In the genomic region with DNA sequence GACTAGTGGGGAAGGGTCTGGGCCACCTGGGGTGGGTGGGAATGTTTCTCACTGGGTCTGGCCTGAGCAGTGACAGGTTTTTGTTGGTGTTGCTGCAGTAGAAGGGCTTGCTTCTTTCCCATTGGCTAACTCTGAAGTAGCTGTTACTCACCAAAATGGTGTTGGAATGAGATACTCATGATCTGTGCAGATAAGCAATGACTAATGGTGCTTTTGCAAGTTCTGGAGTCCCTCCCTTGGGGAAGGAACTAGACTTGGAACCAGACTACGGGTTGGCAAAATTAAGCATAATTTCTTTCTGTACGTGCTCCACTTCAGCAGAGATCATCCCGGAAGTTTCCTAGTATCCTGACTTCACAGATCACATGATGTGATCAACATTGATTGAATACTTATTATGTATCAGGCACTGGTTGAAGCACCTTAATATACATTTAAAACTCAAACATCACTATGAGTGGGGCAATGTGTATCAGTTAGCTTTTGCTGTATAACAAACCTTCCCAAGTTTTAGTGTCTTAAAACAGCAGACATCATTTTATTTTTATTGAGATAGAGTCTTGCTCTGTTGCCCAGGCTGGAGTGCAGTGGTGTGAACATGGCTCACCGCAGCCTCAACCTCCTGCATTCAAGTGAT, we compare ENCODE assay signal across 1 cellular context.
TF ChIP-seq lines count a peak whose summit lies in the region.

No MANE protein-coding gene starts in this region.

TF ChIP-seq in K562, 482 proteins besides CTCF, POLR2A, EP300 and RAD21 (continued from another document and continues in another):
- TF ChIP-seq, protein P1, sequence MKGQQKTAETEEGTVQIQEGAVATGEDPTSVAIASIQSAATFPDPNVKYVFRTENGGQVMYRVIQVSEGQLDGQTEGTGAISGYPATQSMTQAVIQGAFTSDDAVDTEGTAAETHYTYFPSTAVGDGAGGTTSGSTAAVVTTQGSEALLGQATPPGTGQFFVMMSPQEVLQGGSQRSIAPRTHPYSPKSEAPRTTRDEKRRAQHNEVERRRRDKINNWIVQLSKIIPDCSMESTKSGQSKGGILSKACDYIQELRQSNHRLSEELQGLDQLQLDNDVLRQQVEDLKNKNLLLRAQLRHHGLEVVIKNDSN (CRISPR knock-in tag; IDR thresholded peaks at IDR 0.05) = no peak
- TF ChIP-seq, protein P2, sequence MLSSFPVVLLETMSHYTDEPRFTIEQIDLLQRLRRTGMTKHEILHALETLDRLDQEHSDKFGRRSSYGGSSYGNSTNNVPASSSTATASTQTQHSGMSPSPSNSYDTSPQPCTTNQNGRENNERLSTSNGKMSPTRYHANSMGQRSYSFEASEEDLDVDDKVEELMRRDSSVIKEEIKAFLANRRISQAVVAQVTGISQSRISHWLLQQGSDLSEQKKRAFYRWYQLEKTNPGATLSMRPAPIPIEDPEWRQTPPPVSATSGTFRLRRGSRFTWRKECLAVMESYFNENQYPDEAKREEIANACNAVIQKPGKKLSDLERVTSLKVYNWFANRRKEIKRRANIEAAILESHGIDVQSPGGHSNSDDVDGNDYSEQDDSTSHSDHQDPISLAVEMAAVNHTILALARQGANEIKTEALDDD (IDR thresholded peaks at IDR 0.05) = peak; percentile 67; the same call in 1 of the 2 replicates
- TF ChIP-seq YY1 (IDR thresholded peaks at IDR 0.05; ENCODE audit: borderline replicate concordance in 1 of 3, control insufficient read depth in 1 of 3, extremely low read depth in 1 of 3, insufficient read depth in 3 of 3, insufficient read length in 1 of 3, insufficient replicate concordance in 2 of 3, low read depth in 1 of 3, low read length in 2 of 3) (peak in 1 of 3 experiments; percentile 57), ZNF717 (CRISPR knock-in tag; IDR thresholded peaks at IDR 0.05) (no peak), POLR3A (IDR thresholded peaks at IDR 0.05; ENCODE audit: borderline replicate concordance, extremely low read depth, insufficient read depth, insufficient read length) (no peak), CREM (IDR thresholded peaks at IDR 0.05; ENCODE audit: low read depth) (peak; percentile 50), NCOA1 (IDR thresholded peaks at IDR 0.05; ENCODE audit: low read depth) (no peak), BHLHE40 (IDR thresholded peaks at IDR 0.05; ENCODE audit: low read length) (no peak), CAMTA2 (CRISPR knock-in tag; conservative IDR thresholded peaks at IDR 0.05) (no peak), POLR3G (IDR thresholded peaks at IDR 0.05; ENCODE audit: extremely low read depth, insufficient read length, insufficient replicate concordance) (no peak), MEIS2 (IDR thresholded peaks at IDR 0.05; ENCODE audit: partially characterized antibody) (peak; percentile 93), TEAD1 (CRISPR knock-in tag; IDR thresholded peaks at IDR 0.05) (peak in 1 of 2 experiments; percentile 78; a peak in 2 of 4 replicates), U2AF2 (optimal IDR thresholded peaks at IDR 0.05; ENCODE audit: low read depth, low read length) (no peak), ZSCAN32 (CRISPR knock-in tag; IDR thresholded peaks at IDR 0.05) (no peak), SMC3 (conservative IDR thresholded peaks at IDR 0.05; ENCODE audit: insufficient read depth, low read depth, low read length) (no peak), TARDBP (IDR thresholded peaks at IDR 0.05) (no peak), RBM25 (IDR thresholded peaks at IDR 0.05; ENCODE audit: low read depth, low read length, severe bottlenecking) (peak; percentile 94), MBD2 (IDR thresholded peaks at IDR 0.05; ENCODE audit: borderline replicate concordance, low read depth) (peak; percentile 46; the same call in 1 of the 2 replicates), PML (IDR thresholded peaks at IDR 0.05; ENCODE audit: low read length) (0 out of 2 replicates have a peak, but pooled peaks have one; percentile 50), ZNF354B (CRISPR knock-in tag; IDR thresholded peaks at IDR 0.05) (no peak), STAT5B (CRISPR knock-in tag; IDR thresholded peaks at IDR 0.05) (no peak), GABPB2 (CRISPR knock-in tag; conservative IDR thresholded peaks at IDR 0.05) (no peak), RBM34 (IDR thresholded peaks at IDR 0.05; ENCODE audit: borderline replicate concordance, insufficient read depth, low read length) (no peak)
- TF ChIP-seq, protein P3, sequence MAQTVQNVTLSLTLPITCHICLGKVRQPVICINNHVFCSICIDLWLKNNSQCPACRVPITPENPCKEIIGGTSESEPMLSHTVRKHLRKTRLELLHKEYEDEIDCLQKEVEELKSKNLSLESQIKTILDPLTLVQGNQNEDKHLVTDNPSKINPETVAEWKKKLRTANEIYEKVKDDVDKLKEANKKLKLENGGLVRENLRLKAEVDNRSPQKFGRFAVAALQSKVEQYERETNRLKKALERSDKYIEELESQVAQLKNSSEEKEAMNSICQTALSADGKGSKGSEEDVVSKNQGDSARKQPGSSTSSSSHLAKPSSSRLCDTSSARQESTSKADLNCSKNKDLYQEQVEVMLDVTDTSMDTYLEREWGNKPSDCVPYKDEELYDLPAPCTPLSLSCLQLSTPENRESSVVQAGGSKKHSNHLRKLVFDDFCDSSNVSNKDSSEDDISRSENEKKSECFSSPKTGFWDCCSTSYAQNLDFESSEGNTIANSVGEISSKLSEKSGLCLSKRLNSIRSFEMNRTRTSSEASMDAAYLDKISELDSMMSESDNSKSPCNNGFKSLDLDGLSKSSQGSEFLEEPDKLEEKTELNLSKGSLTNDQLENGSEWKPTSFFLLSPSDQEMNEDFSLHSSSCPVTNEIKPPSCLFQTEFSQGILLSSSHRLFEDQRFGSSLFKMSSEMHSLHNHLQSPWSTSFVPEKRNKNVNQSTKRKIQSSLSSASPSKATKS (CRISPR knock-in tag; IDR thresholded peaks at IDR 0.05) = no peak
- TF ChIP-seq, protein P4, sequence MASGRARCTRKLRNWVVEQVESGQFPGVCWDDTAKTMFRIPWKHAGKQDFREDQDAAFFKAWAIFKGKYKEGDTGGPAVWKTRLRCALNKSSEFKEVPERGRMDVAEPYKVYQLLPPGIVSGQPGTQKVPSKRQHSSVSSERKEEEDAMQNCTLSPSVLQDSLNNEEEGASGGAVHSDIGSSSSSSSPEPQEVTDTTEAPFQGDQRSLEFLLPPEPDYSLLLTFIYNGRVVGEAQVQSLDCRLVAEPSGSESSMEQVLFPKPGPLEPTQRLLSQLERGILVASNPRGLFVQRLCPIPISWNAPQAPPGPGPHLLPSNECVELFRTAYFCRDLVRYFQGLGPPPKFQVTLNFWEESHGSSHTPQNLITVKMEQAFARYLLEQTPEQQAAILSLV (tag; IDR thresholded peaks at IDR 0.05) = no peak
- TF ChIP-seq, protein P5, sequence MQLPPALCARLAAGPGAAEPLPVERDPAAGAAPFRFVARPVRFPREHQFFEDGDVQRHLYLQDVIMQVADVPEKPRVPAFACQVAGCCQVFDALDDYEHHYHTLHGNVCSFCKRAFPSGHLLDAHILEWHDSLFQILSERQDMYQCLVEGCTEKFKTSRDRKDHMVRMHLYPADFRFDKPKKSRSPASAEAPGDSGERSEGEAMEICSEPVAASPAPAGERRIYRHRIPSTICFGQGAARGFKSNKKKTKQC (CRISPR knock-in tag; IDR thresholded peaks at IDR 0.05) = no peak
- TF ChIP-seq, protein P6, sequence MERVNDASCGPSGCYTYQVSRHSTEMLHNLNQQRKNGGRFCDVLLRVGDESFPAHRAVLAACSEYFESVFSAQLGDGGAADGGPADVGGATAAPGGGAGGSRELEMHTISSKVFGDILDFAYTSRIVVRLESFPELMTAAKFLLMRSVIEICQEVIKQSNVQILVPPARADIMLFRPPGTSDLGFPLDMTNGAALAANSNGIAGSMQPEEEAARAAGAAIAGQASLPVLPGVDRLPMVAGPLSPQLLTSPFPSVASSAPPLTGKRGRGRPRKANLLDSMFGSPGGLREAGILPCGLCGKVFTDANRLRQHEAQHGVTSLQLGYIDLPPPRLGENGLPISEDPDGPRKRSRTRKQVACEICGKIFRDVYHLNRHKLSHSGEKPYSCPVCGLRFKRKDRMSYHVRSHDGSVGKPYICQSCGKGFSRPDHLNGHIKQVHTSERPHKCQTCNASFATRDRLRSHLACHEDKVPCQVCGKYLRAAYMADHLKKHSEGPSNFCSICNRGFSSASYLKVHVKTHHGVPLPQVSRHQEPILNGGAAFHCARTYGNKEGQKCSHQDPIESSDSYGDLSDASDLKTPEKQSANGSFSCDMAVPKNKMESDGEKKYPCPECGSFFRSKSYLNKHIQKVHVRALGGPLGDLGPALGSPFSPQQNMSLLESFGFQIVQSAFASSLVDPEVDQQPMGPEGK (CRISPR knock-in tag; IDR thresholded peaks at IDR 0.05; ENCODE audit: borderline replicate concordance) = no peak
- TF ChIP-seq, protein P7, sequence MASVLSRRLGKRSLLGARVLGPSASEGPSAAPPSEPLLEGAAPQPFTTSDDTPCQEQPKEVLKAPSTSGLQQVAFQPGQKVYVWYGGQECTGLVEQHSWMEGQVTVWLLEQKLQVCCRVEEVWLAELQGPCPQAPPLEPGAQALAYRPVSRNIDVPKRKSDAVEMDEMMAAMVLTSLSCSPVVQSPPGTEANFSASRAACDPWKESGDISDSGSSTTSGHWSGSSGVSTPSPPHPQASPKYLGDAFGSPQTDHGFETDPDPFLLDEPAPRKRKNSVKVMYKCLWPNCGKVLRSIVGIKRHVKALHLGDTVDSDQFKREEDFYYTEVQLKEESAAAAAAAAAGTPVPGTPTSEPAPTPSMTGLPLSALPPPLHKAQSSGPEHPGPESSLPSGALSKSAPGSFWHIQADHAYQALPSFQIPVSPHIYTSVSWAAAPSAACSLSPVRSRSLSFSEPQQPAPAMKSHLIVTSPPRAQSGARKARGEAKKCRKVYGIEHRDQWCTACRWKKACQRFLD (CRISPR knock-in tag; IDR thresholded peaks at IDR 0.05) = no peak; the same call in 1 of the 2 replicates
- TF ChIP-seq, protein P8, sequence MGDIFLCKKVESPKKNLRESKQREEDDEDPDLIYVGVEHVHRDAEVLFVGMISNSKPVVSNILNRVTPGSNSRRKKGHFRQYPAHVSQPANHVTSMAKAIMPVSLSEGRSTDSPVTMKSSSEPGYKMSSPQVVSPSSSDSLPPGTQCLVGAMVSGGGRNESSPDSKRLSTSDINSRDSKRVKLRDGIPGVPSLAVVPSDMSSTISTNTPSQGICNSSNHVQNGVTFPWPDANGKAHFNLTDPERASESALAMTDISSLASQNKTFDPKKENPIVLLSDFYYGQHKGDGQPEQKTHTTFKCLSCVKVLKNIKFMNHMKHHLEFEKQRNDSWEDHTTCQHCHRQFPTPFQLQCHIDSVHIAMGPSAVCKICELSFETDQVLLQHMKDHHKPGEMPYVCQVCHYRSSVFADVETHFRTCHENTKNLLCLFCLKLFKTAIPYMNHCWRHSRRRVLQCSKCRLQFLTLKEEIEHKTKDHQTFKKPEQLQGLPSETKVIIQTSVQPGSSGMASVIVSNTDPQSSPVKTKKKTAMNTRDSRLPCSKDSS (IDR thresholded peaks at IDR 0.05; ENCODE audit: low read depth, partially characterized antibody) = no peak
- TF ChIP-seq, protein P9, sequence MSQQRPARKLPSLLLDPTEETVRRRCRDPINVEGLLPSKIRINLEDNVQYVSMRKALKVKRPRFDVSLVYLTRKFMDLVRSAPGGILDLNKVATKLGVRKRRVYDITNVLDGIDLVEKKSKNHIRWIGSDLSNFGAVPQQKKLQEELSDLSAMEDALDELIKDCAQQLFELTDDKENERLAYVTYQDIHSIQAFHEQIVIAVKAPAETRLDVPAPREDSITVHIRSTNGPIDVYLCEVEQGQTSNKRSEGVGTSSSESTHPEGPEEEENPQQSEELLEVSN (IDR thresholded peaks at IDR 0.05; ENCODE audit: borderline replicate concordance in 1 of 2, extremely low read depth in 1 of 2, insufficient read depth in 1 of 2, insufficient read length in 1 of 2, low read depth in 1 of 2, low read length in 1 of 2, poor library complexity in 1 of 2, severe bottlenecking in 1 of 2) = no peak
- TF ChIP-seq, protein P10, sequence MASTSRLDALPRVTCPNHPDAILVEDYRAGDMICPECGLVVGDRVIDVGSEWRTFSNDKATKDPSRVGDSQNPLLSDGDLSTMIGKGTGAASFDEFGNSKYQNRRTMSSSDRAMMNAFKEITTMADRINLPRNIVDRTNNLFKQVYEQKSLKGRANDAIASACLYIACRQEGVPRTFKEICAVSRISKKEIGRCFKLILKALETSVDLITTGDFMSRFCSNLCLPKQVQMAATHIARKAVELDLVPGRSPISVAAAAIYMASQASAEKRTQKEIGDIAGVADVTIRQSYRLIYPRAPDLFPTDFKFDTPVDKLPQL (IDR thresholded peaks at IDR 0.05; ENCODE audit: extremely low read depth, insufficient read length) = no peak
